Comparison of ENCODE assay signal across 12 cellular contexts in the genomic region with DNA sequence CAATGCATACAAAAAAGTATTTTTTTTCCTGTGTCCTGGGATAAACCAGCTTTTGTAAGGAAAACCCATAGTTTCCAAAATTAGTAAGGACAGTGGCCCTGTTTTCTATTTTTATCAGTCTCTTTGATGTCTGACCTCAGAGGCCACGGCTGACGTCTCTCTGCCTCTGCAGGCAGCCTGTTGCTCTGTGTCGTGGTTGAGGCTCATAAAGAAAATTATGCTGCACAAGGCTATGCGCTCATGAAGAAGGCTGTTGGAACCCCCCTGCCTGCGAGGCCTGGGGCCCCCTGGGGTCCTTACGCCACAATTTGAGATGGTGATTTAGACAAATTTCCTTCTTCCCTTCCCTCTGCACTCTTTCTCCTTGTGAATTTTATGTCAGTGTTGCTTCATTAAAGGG. TPM values are rescaled to one million over a fixed set of nuclear protein-coding genes. Genes with fewer than 3 reads are reported as not detected.
A peak's percentile ranks its signal among the peaks of the same experiment; 100 is the strongest.
DNase-seq lines count a peak whose midpoint lies in the region; ATAC-seq and TF ChIP-seq lines count a peak whose summit lies in the region.
"Had no signal": no experiment of that assay in that cellular context is flagged by ENCODE, and none has a peak within 500 bp of the region (broad histone marks: within the 10 kb centered on the region; RNA-seq: fewer than 3 reads in every experiment).

No MANE protein-coding gene starts in this region.

- intact Hi-C loops in posterior vena cava (cut with DNase I) (loop anchor here in 1 of 2 donors (10.0 kb wide), 1 partner anchor 99 kb away; no protein-coding TSS in a partner anchor), mucosa of descending colon (cut with DNase I, micrococcal nuclease) (no loop called here)

- peaks cover 10% of the 10 kb centered on the region for H3K9me3 ChIP-seq in mucosa of descending colon

- H3K4me1 Mint-ChIP-seq in T-helper 2 cell treated with Interferon-gamma antibody and Interleukin-4, amounts not matched to agents 5 μg/mL and 100 μg/mL, for 36 hours (ENCODE audit: low read depth), result peaks cover 34% of the 10 kb centered on the region
- H3K4me1 Mint-ChIP-seq in activated CD8-positive, alpha-beta memory T cell treated with anti-CD3 and anti-CD28 coated beads, Interleukin-2, amount 10 ng/mL, durations not matched to agents 7 days and 5 days, result peaks cover 29% of the 10 kb centered on the region

- peaks cover 12% of the 10 kb centered on the region for H3K9me3 Mint-ChIP-seq in T-helper 2 cell treated with Interferon-gamma antibody and Interleukin-4, amounts not matched to agents 5 μg/mL and 100 μg/mL, for 36 hours
- H3K9me3 Mint-ChIP-seq in activated CD8-positive, alpha-beta memory T cell treated with anti-CD3 and anti-CD28 coated beads, Interleukin-2, amount 10 ng/mL, durations not matched to agents 7 days and 5 days (ENCODE audit: low read depth), result peaks cover 3% of the 10 kb centered on the region

- H3K4me3 Mint-ChIP-seq in T-helper 2 cell treated with Interferon-gamma antibody and Interleukin-4, amounts not matched to agents 5 μg/mL and 100 μg/mL, for 36 hours, result peak overlapping the region; percentile 17
- H3K4me3 Mint-ChIP-seq in activated CD8-positive, alpha-beta memory T cell treated with anti-CD3 and anti-CD28 coated beads, Interleukin-2, amount 10 ng/mL, durations not matched to agents 7 days and 5 days, result no peak overlapping the region

- H3K4me1 ChIP-seq in mucosa of descending colon (ENCODE audit: low read depth), result no peaks in the 10 kb centered on the region

- TF ChIP-seq CTCF in foreskin fibroblast (IDR thresholded peaks at IDR 0.05; ENCODE audit: low read depth, low read length), result no peak
- TF ChIP-seq CTCF in mucosa of descending colon (IDR thresholded peaks at IDR 0.05), result no peak

- no peaks in the 10 kb centered on the region for H3K36me3 ChIP-seq in mucosa of descending colon (ENCODE audit: low read depth)

- peak; percentile 43 for DNase-seq in HEK293T (ENCODE audit: extremely low spot score)
- DNase-seq in T-helper 2 cell treated with Interferon-gamma antibody and Interleukin-4, amounts not matched to agents 5 μg/mL and 100 μg/mL, for 36 hours (ENCODE audit: low spot score), result no peak
- peak; percentile 40 to 49 for DNase-seq in foreskin fibroblast
- peak; percentile 59 for DNase-seq in posterior vena cava (ENCODE audit: low spot score)
- no peak for DNase-seq in AG08395 (ENCODE audit: low spot score)
- no peak for DNase-seq in activated CD8-positive, alpha-beta memory T cell treated with anti-CD3 and anti-CD28 coated beads, Interleukin-2, amount 10 ng/mL, durations not matched to agents 7 days and 5 days
- no peak for DNase-seq in mucosa of descending colon
- DNase-seq: C1 segment of cervical spinal cord, dermis blood vessel endothelial cell, stomach had no signal

- H3K27me3 Mint-ChIP-seq in T-helper 2 cell treated with Interferon-gamma antibody and Interleukin-4, amounts not matched to agents 5 μg/mL and 100 μg/mL, for 36 hours (ENCODE audit: low read depth), result no peaks in the 10 kb centered on the region
- H3K27me3 Mint-ChIP-seq in activated CD8-positive, alpha-beta memory T cell treated with anti-CD3 and anti-CD28 coated beads, Interleukin-2, amount 10 ng/mL, durations not matched to agents 7 days and 5 days, result no peaks in the 10 kb centered on the region

- peak overlapping the region; percentile 43 for H3K27ac Mint-ChIP-seq in T-helper 2 cell treated with Interferon-gamma antibody and Interleukin-4, amounts not matched to agents 5 μg/mL and 100 μg/mL, for 36 hours
- no peak overlapping the region for H3K27ac Mint-ChIP-seq in activated CD8-positive, alpha-beta memory T cell treated with anti-CD3 and anti-CD28 coated beads, Interleukin-2, amount 10 ng/mL, durations not matched to agents 7 days and 5 days

- ATAC-seq in GM21576 (IDR thresholded peaks at IDR 0.05; ENCODE audit: unreplicated experiment) (no peak), mucosa of descending colon (no peak)
- no peak for ATAC-seq in activated CD8-positive, alpha-beta memory T cell treated with anti-CD3 and anti-CD28 coated beads, Interleukin-2, amount 10 ng/mL, durations not matched to agents 7 days and 5 days
- ATAC-seq: HCT116 had no signal

- peaks cover 50% of the 10 kb centered on the region for H3K36me3 Mint-ChIP-seq in T-helper 2 cell treated with Interferon-gamma antibody and Interleukin-4, amounts not matched to agents 5 μg/mL and 100 μg/mL, for 36 hours (ENCODE audit: low read depth)
- H3K36me3 Mint-ChIP-seq in activated CD8-positive, alpha-beta memory T cell treated with anti-CD3 and anti-CD28 coated beads, Interleukin-2, amount 10 ng/mL, durations not matched to agents 7 days and 5 days, result peaks cover 32% of the 10 kb centered on the region

- POLR2A ChIA-PET in HEK293T (lab: Yijun Ruan, JAX), result no interaction called here

- H3K4me3 ChIP-seq in foreskin fibroblast (ENCODE audit: low read depth in 1 of 2, low read length in 2 of 2), result no peak overlapping the region
- H3K4me3 ChIP-seq in mucosa of descending colon, result no peak overlapping the region
- H3K4me3 ChIP-seq: stomach had no signal

- CTCF ChIA-PET in HEK293T (lab: Yijun Ruan, JAX), result no interaction called here
- CTCF ChIA-PET in activated CD8-positive, alpha-beta memory T cell treated with anti-CD3 and anti-CD28 coated beads, Interleukin-2, amount 10 ng/mL, durations not matched to agents 7 days and 5 days (lab: Charles Lee), result interaction anchor here (1.4 to 1.8 kb wide), 2 partner anchors 28 to 47 kb away, joined by 4 to 5 read pairs; no protein-coding TSS in a partner anchor

TF ChIP-seq in HEK293T, 16 proteins besides CTCF, POLR2A, EP300 and RAD21:
- TF ChIP-seq LEF1 (IDR thresholded peaks at IDR 0.05; ENCODE audit: borderline replicate concordance) (0 out of 2 replicates have a peak, but pooled peaks have one; percentile 50), ARNT (IDR thresholded peaks at IDR 0.05) (no peak)

RNA-seq across cellular contexts. Expression of a gene that starts 48.9 kb away (rescaled TPM):
- total RNA-seq in posterior vena cava, result 10 to 100 TPM; 35.3 to 43.2 TPM
- 100 to 1,000 TPM in 1 of 2 experiments, 10 to 100 TPM in 1; 94.3 to 101 TPM for total RNA-seq in activated CD8-positive, alpha-beta memory T cell treated with anti-CD3 and anti-CD28 coated beads, Interleukin-2, amount 10 ng/mL, durations not matched to agents 7 days and 5 days
- total RNA-seq in mucosa of descending colon, result 100 to 1,000 TPM in 1 of 3 donors, 10 to 100 TPM in 2; 77.7 to 120 (median 97.7) TPM

Comparison
In these comparisons a context has a peak if more than half of its experiments do, and no peak if none do; other contexts are left out.
1. DNase-seq: peak in HEK293T (single experiment), foreskin fibroblast (2 of 2) and posterior vena cava (single experiment); none in T-helper 2 cell treated with Interferon-gamma antibody and Interleukin-4, amounts not matched to agents 5 μg/mL and 100 μg/mL, for 36 hours (single experiment), AG08395 (single experiment), activated CD8-positive, alpha-beta memory T cell treated with anti-CD3 and anti-CD28 coated beads, Interleukin-2, amount 10 ng/mL, durations not matched to agents 7 days and 5 days (single experiment) and mucosa of descending colon (0 of 3).